Comparison of ENCODE assay signal across 8 cellular contexts in the genomic region with DNA sequence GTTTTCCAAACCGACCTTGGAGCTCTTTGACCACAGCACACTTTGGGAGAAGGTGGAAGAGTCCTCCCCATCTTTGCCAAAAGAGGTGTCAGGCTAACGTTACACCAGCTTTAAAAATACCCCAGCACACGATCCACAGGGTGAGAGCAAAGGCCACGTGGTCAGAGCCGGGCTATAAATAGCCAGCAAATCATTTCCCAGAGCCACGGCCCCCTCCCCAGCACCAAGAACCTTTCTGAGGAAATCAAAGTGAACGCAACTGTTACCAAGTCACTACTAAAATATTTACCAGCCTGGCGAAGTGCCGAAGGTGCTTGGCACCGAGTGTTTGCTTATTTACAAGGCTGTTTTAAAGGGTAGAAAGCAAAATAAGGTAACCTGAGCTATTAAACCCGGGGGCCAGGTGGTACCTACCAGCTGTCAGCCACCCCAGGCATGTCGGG.
DNase-seq lines count a peak whose midpoint lies in the region; ATAC-seq, FAIRE-seq and TF ChIP-seq lines count a peak whose summit lies in the region.

No MANE protein-coding gene starts in this region.

- no peaks in the 10 kb centered on the region for H4K20me1 ChIP-seq in hepatocyte (ENCODE audit: insufficient read depth, poor library complexity, severe bottlenecking)

- H3K27me3 ChIP-seq in hepatocyte, result no peaks in the 10 kb centered on the region

- 36% methylated on average over 12 of the region's 12 CpGs for WGBS in hepatocyte (ENCODE audit: low lambda C conversion rate, missing lambda C conversion rate)

- ATAC-seq in HG03565 (IDR thresholded peaks at IDR 0.05; ENCODE audit: unreplicated experiment) (no peak), GM18907 (IDR thresholded peaks at IDR 0.05; ENCODE audit: unreplicated experiment) (no peak)

- no peak overlapping the region for H3K9ac ChIP-seq in SK-N-MC (ENCODE audit: insufficient read length)

- H3K4me2 ChIP-seq in hepatocyte, result no peak overlapping the region

- peak overlapping the region; percentile 78; the same call in 1 of the 2 replicates for H3K27ac ChIP-seq in SK-N-MC
- no peak overlapping the region for H3K27ac ChIP-seq in hepatocyte

- H2AFZ ChIP-seq in hepatocyte, result no peak overlapping the region

- H3K9me3 ChIP-seq in SK-N-MC (ENCODE audit: low read depth, low read length) (no peaks in the 10 kb centered on the region), hepatocyte (ENCODE audit: low read depth) (no peaks in the 10 kb centered on the region)

- H3K36me3 ChIP-seq in SK-N-MC (ENCODE audit: insufficient read depth, low read length), result no peaks in the 10 kb centered on the region
- H3K36me3 ChIP-seq in hepatocyte (replicated peaks; ENCODE audit: insufficient read depth, low read depth), result no peaks in the 10 kb centered on the region

- no peaks in the 10 kb centered on the region for H3K9me2 ChIP-seq in hepatocyte (replicated peaks; ENCODE audit: insufficient read depth)

- peak overlapping the region; percentile 73; the same call in 1 of the 2 replicates for H3K4me3 ChIP-seq in SK-N-MC
- no peak overlapping the region for H3K4me3 ChIP-seq in hepatocyte

- TF ChIP-seq CTCF in hepatocyte (IDR thresholded peaks at IDR 0.05; ENCODE audit: poor library complexity), result no peak

- no peaks in the 10 kb centered on the region for H3K79me2 ChIP-seq in hepatocyte

- DNase-seq in NCI-H1417 (lab: John Stamatoyannopoulos, UW) (peak in 2 of 3 experiments; percentile 26 to 42), NCI-H1417 treated with DMSO at 0.1 percent for 48 hours (lab: John Stamatoyannopoulos, UW) (no peak), SK-N-MC (ENCODE audit: low read depth, low spot score) (no peak), hepatocyte (ENCODE audit: low spot score) (peak; percentile 47), urothelium cell line (ENCODE audit: low spot score) (peak; percentile 89)
- no peak for DNase-seq in central memory CD4-positive, alpha-beta T cell

- peaks cover 3% of the 10 kb centered on the region for H3K4me1 ChIP-seq in hepatocyte (ENCODE audit: insufficient read depth)

- no peak for FAIRE-seq in urothelium cell line (lab: Jason Lieb, UNC)

Comparison
In these comparisons a context has a peak if more than half of its experiments do, and no peak if none do; other contexts are left out.
1. DNase-seq: peak in NCI-H1417 (2 of 3), hepatocyte (single experiment) and urothelium cell line (single experiment); none in NCI-H1417 treated with DMSO at 0.1 percent for 48 hours (single experiment), SK-N-MC (single experiment) and central memory CD4-positive, alpha-beta T cell (single experiment).